8 cellular contexts compared by ENCODE assay signal in genomic region chr14:76810953-76811400, GRCh38. TPM values are rescaled to one million over a fixed set of nuclear protein-coding genes. Genes with fewer than 3 reads are reported as not detected.
A peak's percentile ranks its signal among the peaks of the same experiment; 100 is the strongest.
DNase-seq lines count a peak whose midpoint lies in the region; ATAC-seq, FAIRE-seq and TF ChIP-seq lines count a peak whose summit lies in the region.

No MANE protein-coding gene starts in this region.

- TF ChIP-seq CTCF in PC-9 (conservative IDR thresholded peaks at IDR 0.05) (no peak; the same call in 1 of the 2 replicates), HepG2 (CRISPR knock-in tag; IDR thresholded peaks at IDR 0.05) (peak; percentile 72), tibial artery (IDR thresholded peaks at IDR 0.05) (peak; percentile 29 to 32), thyroid gland (IDR thresholded peaks at IDR 0.05) (peak in 1 of 6 experiments; percentile 41)

- POLR2A ChIA-PET in PC-9 (lab: Charles Lee; ENCODE audit: unreplicated experiment) (interaction anchor here (0.7 kb wide), 1 partner anchor 779 kb away, joined by 3 read pairs; no protein-coding TSS in a partner anchor), HepG2 (lab: Yijun Ruan, JAX) (interaction anchor here (0.7 to 3.8 kb wide), 6 partner anchors 9 to 1448 kb away, joined by 3 to 62 read pairs (median 3); no protein-coding TSS in a partner anchor)

- TF ChIP-seq EP300 in HepG2 (IDR thresholded peaks at IDR 0.05; ENCODE audit: low read depth in 2 of 2, low read length in 2 of 2) (no peak), HepG2 (CRISPR knock-in tag; IDR thresholded peaks at IDR 0.05; ENCODE audit: borderline replicate concordance) (no peak)

- intact Hi-C loops in PC-9 (cut with micrococcal nuclease; ENCODE audit: unreplicated experiment): loop anchor here (1.0 kb wide), 1 partner anchor 101 kb away; no protein-coding TSS in a partner anchor
- intact Hi-C loops in HepG2 (cut with micrococcal nuclease; ENCODE audit: unreplicated experiment): no loop called here
- intact Hi-C loops in tibial artery (cut with DNase I; ENCODE audit: low total_unique reads): no loop called here
- intact Hi-C loops in thyroid gland (cut with DNase I): no loop called here

- H3K36me3 ChIP-seq in PC-9 (ENCODE audit: low read depth) (0 out of 2 replicates have a peak, but pooled peaks cover 3% of the 10 kb centered on the region), HepG2 (replicated peaks in 1 of 2; ENCODE audit: control insufficient read depth in 1 of 2, insufficient read depth in 2 of 2, low read length in 2 of 2) (peaks cover 3 to 28% of the 10 kb centered on the region in 2 experiments; a peak in 3 of 5 replicates), tibial artery (peaks cover 19 to 34% (median 34%) of the 10 kb centered on the region in 3 donors), thyroid gland (peaks cover 0 to 12% of the 10 kb centered on the region in 2 donors)

- in situ Hi-C loops in HepG2 (cut with HindIII; ENCODE audit: extremely low pct_ligation_motif_present, low pct_unique_long_range_greater_than_20kb): no loop called here

- CTCF ChIA-PET in PC-9 (lab: Charles Lee): interaction anchor here (0.6 to 1.7 kb wide), 6 partner anchors 26 to 1383 kb away, joined by 3 to 18 read pairs (median 4); partner anchors contain the start of gene JDP2
- CTCF ChIA-PET in HepG2 (lab: Yijun Ruan, JAX; ENCODE audit: low intra/inter-chr PET ratio, low total read pairs): interaction anchor here (1.0 kb wide), 1 partner anchor 101 kb away, joined by 3 read pairs; no protein-coding TSS in a partner anchor

- FAIRE-seq in GM19239 (lab: Jason Lieb, UNC): peak; percentile 95
- FAIRE-seq in HepG2 (lab: Jason Lieb, UNC): peak; percentile 94

- H3K9me2 ChIP-seq in PC-9 (ENCODE audit: insufficient read depth): no peaks in the 10 kb centered on the region

- no peak overlapping the region for H2AFZ ChIP-seq in PC-9
- no peak overlapping the region for H2AFZ ChIP-seq in HepG2 (ENCODE audit: low read length)

- BruUV-seq in PC-9 (replicated peaks; lab: Mats Ljungman, UMichigan) (no TSS peak), HepG2 (replicated peaks; lab: Mats Ljungman, UMichigan) (no TSS peak)

- H3K27ac ChIP-seq in PC-9: no peak overlapping the region
- peak overlapping the region; percentile 56 for H3K27ac ChIP-seq in HepG2 (ENCODE audit: extremely low read length, insufficient read depth, low read length)
- H3K27ac ChIP-seq in tibial artery: peak overlapping the region; percentile 29 to 85
- H3K27ac ChIP-seq in thyroid gland: peak overlapping the region in 1 of 3 donors; percentile 88

- H3K4me3 ChIP-seq in PC-9: peak overlapping the region; percentile 74; the same call in 1 of the 2 replicates
- H3K4me3 ChIP-seq in HepG2 (replicated peaks in 1 of 3; ENCODE audit: insufficient read depth in 1 of 3, low read depth in 2 of 3, low read length in 3 of 3): peak overlapping the region; percentile 78 to 96 (median 87); a peak in 5 of 6 replicates
- peak overlapping the region; percentile 92 to 98 for H3K4me3 ChIP-seq in tibial artery
- H3K4me3 ChIP-seq in thyroid gland (replicated peaks in 1 of 3): no peak overlapping the region

- peak in 1 of 2 experiments; percentile 36; a peak in 1 of 4 replicates for TF ChIP-seq POLR2A in HepG2 (IDR thresholded peaks at IDR 0.05; ENCODE audit: insufficient read depth in 1 of 2, low read depth in 2 of 2, low read length in 2 of 2)
- TF ChIP-seq POLR2A in thyroid gland (IDR thresholded peaks at IDR 0.05): no peak

- H3K9ac ChIP-seq in HepG2 (ENCODE audit: insufficient read depth, low read depth, low read length): peak overlapping the region; percentile 48

- H3F3A ChIP-seq in PC-9 (ENCODE audit: insufficient read depth, low read depth): peaks cover 10% of the 10 kb centered on the region; the same call in 1 of the 2 replicates

- H3K79me2 ChIP-seq in PC-9 (ENCODE audit: low read depth) (peaks cover 16% of the 10 kb centered on the region), HepG2 (ENCODE audit: insufficient read depth, low read length) (peaks cover 2% of the 10 kb centered on the region)

- H3K4me1 ChIP-seq in PC-9 (replicated peaks; ENCODE audit: insufficient read depth) (peaks cover 14% of the 10 kb centered on the region), HepG2 (ENCODE audit: insufficient read depth, low read length) (peaks cover 22% of the 10 kb centered on the region), tibial artery (peaks cover 0 to 21% (median 9%) of the 10 kb centered on the region in 4 donors), thyroid gland (peaks cover 0 to 17% of the 10 kb centered on the region in 2 donors)

- peaks cover 2% of the 10 kb centered on the region for H3K27me3 ChIP-seq in PC-9 (ENCODE audit: insufficient read depth, low read depth)
- 0 out of 5 replicates have a peak, but pooled peaks cover 0 to 4% of the 10 kb centered on the region in 2 experiments for H3K27me3 ChIP-seq in HepG2 (ENCODE audit: control insufficient read depth in 1 of 2, insufficient read depth in 2 of 2, low read length in 2 of 2)
- no peaks in the 10 kb centered on the region for H3K27me3 ChIP-seq in tibial artery
- H3K27me3 ChIP-seq in thyroid gland: no peaks in the 10 kb centered on the region

- H4K20me1 ChIP-seq in PC-9 (ENCODE audit: insufficient read depth) (peaks cover 5% of the 10 kb centered on the region), HepG2 (ENCODE audit: insufficient read depth, low read length) (no peaks in the 10 kb centered on the region)

- H3K4me2 ChIP-seq in PC-9: peak overlapping the region; percentile 92
- peak overlapping the region; percentile 92 for H3K4me2 ChIP-seq in HepG2 (ENCODE audit: low read depth, low read length)

- WGBS in HepG2 (ENCODE audit: low lambda C conversion rate): 3% methylated on average over 8 of the region's 9 CpGs
- WGBS in thyroid gland, 2 donors: 7 to 13% methylated on average over 9 of the region's 9 CpGs

- ATAC-seq in HepG2 (peak; percentile 79), GM19397 (IDR thresholded peaks at IDR 0.05; ENCODE audit: unreplicated experiment) (no peak)

- no peak for TF ChIP-seq RAD21 in HepG2 (CRISPR knock-in tag; IDR thresholded peaks at IDR 0.05)

- H3K9me3 ChIP-seq in PC-9 (ENCODE audit: insufficient read depth, low read depth) (no peaks in the 10 kb centered on the region), HepG2 (ENCODE audit: low read length) (no peaks in the 10 kb centered on the region), tibial artery (no peaks in the 10 kb centered on the region), thyroid gland (no peaks in the 10 kb centered on the region)

- DNase-seq in COLO668 (lab: John Stamatoyannopoulos, UW; ENCODE audit: unreplicated experiment): peak; percentile 23
- no peak for DNase-seq in GM19239 (ENCODE audit: insufficient read length, low spot score)
- DNase-seq in PC-9: no peak
- DNase-seq in cerebellar cortex (ENCODE audit: low spot score): peak; percentile 81
- DNase-seq in HepG2 (ENCODE audit: low spot score): peak; percentile 80
- DNase-seq in tibial artery: no peak
- DNase-seq in thyroid gland: no peak

RNA-seq across cellular contexts. Expression of gene ANGEL1, which starts 1.7 kb away (rescaled TPM):
- 31.7 and 44.0 TPM in 2 replicates for total RNA-seq in PC-9 (2021)
- total RNA-seq in HepG2 (2016; rRNA removed; fragmentation: Illumina TruSeq; extraction: Trizol): 9.0 and 14.3 TPM in 2 replicates
- 2.0 and 2.3 TPM in 2 replicates for total RNA-seq in HepG2 (2016; cell fraction: cytosol; rRNA removed; fragmentation: Illumina TruSeq; extraction: Trizol; ENCODE audit: low read depth)
- 7.0 and 14.3 TPM in 2 replicates for total RNA-seq in HepG2 (2016; cell fraction: insoluble cytoplasmic fraction; rRNA removed; fragmentation: Illumina TruSeq; extraction: Trizol)
- 4.2 and 4.3 TPM in 2 replicates for total RNA-seq in HepG2 (2016; cell fraction: membrane; rRNA removed; fragmentation: Illumina TruSeq; extraction: Trizol)
- 17.7 and 19.8 TPM in 2 replicates for total RNA-seq in HepG2 (2016; cell fraction: nucleus; rRNA removed; fragmentation: Illumina TruSeq; extraction: Trizol)
- 20.1 and 22.0 TPM in 2 replicates for polyA plus RNA-seq in HepG2 (2011; rRNA removed)
- 14.1 and 15.1 TPM in 2 replicates for polyA plus RNA-seq in HepG2 (2011; cell fraction: cytosol; rRNA removed)
- 24.3 and 28.3 TPM in 2 replicates for polyA plus RNA-seq in HepG2 (2011; cell fraction: nucleus; rRNA removed)
- polyA plus RNA-seq in HepG2 (2012): 9.5 and 10.1 TPM in 2 replicates
- polyA plus RNA-seq in HepG2 (2016; cell fraction: cytosol; fragmentation: Illumina TruSeq; extraction: Trizol; ENCODE audit: low read depth): 1.2 and 1.4 TPM in 2 replicates
- polyA plus RNA-seq in HepG2 (2016; cell fraction: insoluble cytoplasmic fraction; fragmentation: Illumina TruSeq; extraction: Trizol; ENCODE audit: low read depth): 5.4 and 6.6 TPM in 2 replicates
- 1.6 and 1.7 TPM in 2 replicates for polyA plus RNA-seq in HepG2 (2016; cell fraction: membrane; fragmentation: Illumina TruSeq; extraction: Trizol; ENCODE audit: low read depth)
- 20.3 and 21.5 TPM in 2 replicates for polyA plus RNA-seq in HepG2 (2016; cell fraction: nucleus; fragmentation: Illumina TruSeq; extraction: Trizol; ENCODE audit: insufficient read depth, low read depth)
- 49.6 and 66.8 TPM in 2 replicates for polyA minus RNA-seq in HepG2 (2011; rRNA and poly(A)+ RNA removed; ENCODE audit: low replicate concordance)
- polyA minus RNA-seq in HepG2 (2011; cell fraction: cytosol; rRNA and poly(A)+ RNA removed): 12.2 and 12.8 TPM in 2 replicates
- polyA minus RNA-seq in HepG2 (2011; cell fraction: nucleus; rRNA and poly(A)+ RNA removed): 26.4 and 31.6 TPM in 2 replicates
- 10 to 100 TPM; 14.5 to 26.0 (median 18.4) TPM for total RNA-seq in thyroid gland

RNA-seq across cellular contexts. Expression of gene LRRC74A, which starts 15.2 kb away (rescaled TPM):
- total RNA-seq in PC-9 (2021) (not detected in 2 replicates), HepG2 (2016; rRNA removed; fragmentation: Illumina TruSeq; extraction: Trizol) (not detected in 2 replicates), thyroid gland (not detected)
- total RNA-seq in HepG2 (2016; cell fraction: cytosol; rRNA removed; fragmentation: Illumina TruSeq; extraction: Trizol; ENCODE audit: low read depth): not detected in 2 replicates
- not detected in 2 replicates for total RNA-seq in HepG2 (2016; cell fraction: insoluble cytoplasmic fraction; rRNA removed; fragmentation: Illumina TruSeq; extraction: Trizol)
- not detected in 2 replicates for total RNA-seq in HepG2 (2016; cell fraction: membrane; rRNA removed; fragmentation: Illumina TruSeq; extraction: Trizol)
- total RNA-seq in HepG2 (2016; cell fraction: nucleus; rRNA removed; fragmentation: Illumina TruSeq; extraction: Trizol): not detected in 2 replicates
- polyA plus RNA-seq in HepG2 (2011; rRNA removed): not detected in 2 replicates
- not detected in 2 replicates for polyA plus RNA-seq in HepG2 (2011; cell fraction: cytosol; rRNA removed)
- not detected in 2 replicates for polyA plus RNA-seq in HepG2 (2011; cell fraction: nucleus; rRNA removed)
- not detected in 2 replicates for polyA plus RNA-seq in HepG2 (2012)
- not detected in 2 replicates for polyA plus RNA-seq in HepG2 (2016; cell fraction: cytosol; fragmentation: Illumina TruSeq; extraction: Trizol; ENCODE audit: low read depth)
- polyA plus RNA-seq in HepG2 (2016; cell fraction: insoluble cytoplasmic fraction; fragmentation: Illumina TruSeq; extraction: Trizol; ENCODE audit: low read depth): not detected in 2 replicates
- polyA plus RNA-seq in HepG2 (2016; cell fraction: membrane; fragmentation: Illumina TruSeq; extraction: Trizol; ENCODE audit: low read depth): not detected in 2 replicates
- polyA plus RNA-seq in HepG2 (2016; cell fraction: nucleus; fragmentation: Illumina TruSeq; extraction: Trizol; ENCODE audit: insufficient read depth, low read depth): not detected in 2 replicates
- polyA minus RNA-seq in HepG2 (2011; rRNA and poly(A)+ RNA removed; ENCODE audit: low replicate concordance): not detected in 2 replicates
- polyA minus RNA-seq in HepG2 (2011; cell fraction: cytosol; rRNA and poly(A)+ RNA removed): not detected in 2 replicates
- polyA minus RNA-seq in HepG2 (2011; cell fraction: nucleus; rRNA and poly(A)+ RNA removed): not detected in 2 replicates

RNA-seq across cellular contexts. Expression of gene VASH1, which starts 49.7 kb away (rescaled TPM):
- total RNA-seq in PC-9 (2021) (4.3 and 7.4 TPM in 2 replicates), HepG2 (2016; rRNA removed; fragmentation: Illumina TruSeq; extraction: Trizol) (0.18 and 0.24 TPM in 2 replicates), thyroid gland (1 to 10 TPM; 2.3 to 5.0 (median 3.1) TPM)
- not detected in 2 replicates for total RNA-seq in HepG2 (2016; cell fraction: cytosol; rRNA removed; fragmentation: Illumina TruSeq; extraction: Trizol; ENCODE audit: low read depth)
- total RNA-seq in HepG2 (2016; cell fraction: insoluble cytoplasmic fraction; rRNA removed; fragmentation: Illumina TruSeq; extraction: Trizol): 0.12 and 0.17 TPM in 2 replicates
- total RNA-seq in HepG2 (2016; cell fraction: membrane; rRNA removed; fragmentation: Illumina TruSeq; extraction: Trizol): 0.10 and 0.15 TPM in 2 replicates
- 0.34 and 0.43 TPM in 2 replicates for total RNA-seq in HepG2 (2016; cell fraction: nucleus; rRNA removed; fragmentation: Illumina TruSeq; extraction: Trizol)
- 0.11 and 0.42 TPM in 2 replicates for polyA plus RNA-seq in HepG2 (2011; rRNA removed)
- 0.15 and 0.32 TPM in 2 replicates for polyA plus RNA-seq in HepG2 (2011; cell fraction: cytosol; rRNA removed)
- polyA plus RNA-seq in HepG2 (2011; cell fraction: nucleus; rRNA removed): 0.71 and 0.77 TPM in 2 replicates
- 0.28 and 0.65 TPM in 2 replicates for polyA plus RNA-seq in HepG2 (2012)
- polyA plus RNA-seq in HepG2 (2016; cell fraction: cytosol; fragmentation: Illumina TruSeq; extraction: Trizol; ENCODE audit: low read depth): 0.10 TPM in 1 of 2 replicates, not detected in the other
- 0.24 and 0.26 TPM in 2 replicates for polyA plus RNA-seq in HepG2 (2016; cell fraction: insoluble cytoplasmic fraction; fragmentation: Illumina TruSeq; extraction: Trizol; ENCODE audit: low read depth)
- polyA plus RNA-seq in HepG2 (2016; cell fraction: membrane; fragmentation: Illumina TruSeq; extraction: Trizol; ENCODE audit: low read depth): 0.21 TPM in 1 of 2 replicates, not detected in the other
- 0.43 and 0.83 TPM in 2 replicates for polyA plus RNA-seq in HepG2 (2016; cell fraction: nucleus; fragmentation: Illumina TruSeq; extraction: Trizol; ENCODE audit: insufficient read depth, low read depth)
- polyA minus RNA-seq in HepG2 (2011; rRNA and poly(A)+ RNA removed; ENCODE audit: low replicate concordance): 0.28 TPM in 1 of 2 replicates, not detected in the other
- polyA minus RNA-seq in HepG2 (2011; cell fraction: cytosol; rRNA and poly(A)+ RNA removed): 0.18 and 0.69 TPM in 2 replicates
- 0.50 and 0.64 TPM in 2 replicates for polyA minus RNA-seq in HepG2 (2011; cell fraction: nucleus; rRNA and poly(A)+ RNA removed)

Comparison
In these comparisons a context has a peak if more than half of its experiments do, and no peak if none do; other contexts are left out.
1. DNase-seq: peak in COLO668 (single experiment), cerebellar cortex (single experiment) and HepG2 (single experiment); none in GM19239 (single experiment), PC-9 (0 of 2), tibial artery (0 of 2) and thyroid gland (0 of 2).
2. H3K4me3 ChIP-seq: peak in PC-9 (single experiment), HepG2 (3 of 3) and tibial artery (2 of 2); none in thyroid gland (0 of 3).